In the genomic region with DNA sequence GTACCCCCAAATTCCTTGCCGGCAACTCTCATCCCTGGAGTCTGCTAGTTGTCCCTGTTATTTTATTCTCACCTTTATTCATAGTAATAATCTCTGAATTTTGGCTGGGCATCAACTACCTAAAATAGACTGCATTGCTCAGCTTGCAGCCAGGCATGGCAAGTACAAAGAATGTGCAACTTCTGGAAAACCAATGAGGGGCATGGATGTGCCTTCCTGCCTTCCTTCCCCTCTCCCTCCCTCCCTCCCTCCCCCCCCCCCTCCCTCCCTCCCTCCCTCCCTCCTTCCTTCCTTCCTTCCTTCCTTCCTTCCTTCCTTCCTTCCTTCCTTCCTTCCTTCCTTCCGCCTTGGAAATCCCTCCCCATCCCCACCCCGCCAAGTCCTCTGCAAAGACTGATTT, we compare ENCODE assay signal across 34 cellular contexts.
"Had no signal": no experiment of that assay in that cellular context is flagged by ENCODE, and none has a peak within 500 bp of the region (broad histone marks: within the 10 kb centered on the region; RNA-seq: fewer than 3 reads in every experiment).

No MANE protein-coding gene starts in this region.

- H3K36me3 ChIP-seq: MG63 had no signal

- DNase-seq: Karpas-422, Kasumi-1, KG1, MG63, MM.1S, MV-4-11, NCI-H1048, NCI-H1092, NCI-H1092 treated with DMSO at 0.1 percent for 48 hours, NCI-H1105, NCI-H1105 treated with DMSO at 0.1 percent for 48 hours, NCI-H1417, NCI-H1417 treated with DMSO at 0.1 percent for 48 hours, NCI-H1436, NCI-H1436 treated with DMSO at 0.1 percent for 48 hours, NCI-H146, NCI-H1694, NCI-H1694 treated with DMSO at 0.1 percent for 48 hours, NCI-H187, NCI-H187 treated with DMSO at 0.1 percent for 48 hours, NCI-H1930, NCI-H2029, NCI-H2029 treated with DMSO at 0.1 percent for 48 hours, NCI-H2081, NCI-H2081 treated with DMSO at 0.1 percent for 48 hours, NCI-H2107, NCI-H2171, NCI-H2171 treated with DMSO at 0.1 percent for 48 hours, NCI-H2227 treated with DMSO at 0.1 percent for 48 hours, NCI-H226, NCI-H345, NCI-H446, NCI-H446 treated with DMSO at 0.1 percent for 48 hours had no signal

- H3K4me2 ChIP-seq: KMS-11 had no signal

- H3K4me3 ChIP-seq: MG63 had no signal

- H3K27ac ChIP-seq: KMS-11 had no signal

- H3K9me3 ChIP-seq: MG63 had no signal

- H3K9ac ChIP-seq: KMS-11 had no signal

- H3K27me3 ChIP-seq: MG63 had no signal
